ENCODE assay signal across 9 cellular contexts in genomic region chr12:89390802-89391673, GRCh38. TPM values are rescaled to one million over a fixed set of nuclear protein-coding genes. Genes with fewer than 3 reads are reported as not detected.
A peak's percentile ranks its signal among the peaks of the same experiment; 100 is the strongest.
DNase-seq lines count a peak whose midpoint lies in the region; ATAC-seq and TF ChIP-seq lines count a peak whose summit lies in the region.
"Had no signal": no experiment of that assay in that cellular context is flagged by ENCODE, and none has a peak within 500 bp of the region (broad histone marks: within the 10 kb centered on the region; RNA-seq: fewer than 3 reads in every experiment).

No MANE protein-coding gene starts in this region.

- in situ Hi-C loops in astrocyte of the spinal cord (cut with HindIII; ENCODE audit: low sequenced_read_pairs), result no loop called here

- peak overlapping the region in 1 of 6 donors; percentile 1 for H3K27ac Mint-ChIP-seq in immature natural killer cell

- no peak overlapping the region for H3K4me3 Mint-ChIP-seq in immature natural killer cell

- DNase-seq in AG04449 (ENCODE audit: low read depth, low spot score) (peak; percentile 69), HT-29 (ENCODE audit: low spot score) (peak; percentile 79), astrocyte of the spinal cord (ENCODE audit: low read depth, low spot score) (peak; percentile 73), lower lobe of right lung (no peak), immature natural killer cell (no peak), globus pallidus (ENCODE audit: low spot score) (no peak)
- DNase-seq in stimulated activated CD4-positive, alpha-beta T cell treated with anti-CD3 and anti-CD28 coated beads, Interleukin-12 subunit alpha, Interleukin-12 subunit beta, amount 100 ng/mL, for 4 hours, result no peak

- no peaks in the 10 kb centered on the region for H3K27me3 ChIP-seq in lower lobe of right lung (ENCODE audit: low read depth)

- peak; percentile 53 to 57 for ATAC-seq in lower lobe of right lung
- no peak for ATAC-seq in GM21528 (IDR thresholded peaks at IDR 0.05; ENCODE audit: low FRiP score, unreplicated experiment)

- peak overlapping the region; percentile 41 for H3K27ac ChIP-seq in lower lobe of right lung

- POLR2A ChIA-PET in AG04449 (lab: Yijun Ruan, JAX), result no interaction called here

- peaks cover 56% of the 10 kb centered on the region for H3K4me1 ChIP-seq in lower lobe of right lung
- H3K4me1 ChIP-seq: HAP-1 had no signal

- no peaks in the 10 kb centered on the region for H3K9me3 ChIP-seq in lower lobe of right lung
- H3K9me3 ChIP-seq: HAP-1 had no signal

- H3K4me1 Mint-ChIP-seq in immature natural killer cell, result peaks cover 20% of the 10 kb centered on the region in 2 donors

- peaks cover 0 to 2% (median 0%) of the 10 kb centered on the region in 3 donors for H3K27me3 Mint-ChIP-seq in immature natural killer cell (ENCODE audit: low read depth in 3 of 3)

- CTCF ChIA-PET in AG04449 (lab: Yijun Ruan, JAX), result interaction anchor here (0.6 to 1.2 kb wide), 2 partner anchors 30 to 50 kb away, joined by 3 read pairs; no protein-coding TSS in a partner anchor

- intact Hi-C loops in lower lobe of right lung (cut with DNase I), result loop anchor here (10.0 kb wide), 1 partner anchor 64 kb away; no protein-coding TSS in a partner anchor

- peaks cover 3 to 6% (median 3%) of the 10 kb centered on the region in 3 donors for H3K36me3 Mint-ChIP-seq in immature natural killer cell

- no peaks in the 10 kb centered on the region for H3K36me3 ChIP-seq in lower lobe of right lung
- H3K36me3 ChIP-seq: HAP-1 had no signal

- H3K4me3 ChIP-seq in AG04449 (ENCODE audit: low read depth, low read length) (no peak overlapping the region), astrocyte of the spinal cord (ENCODE audit: low read depth, low read length) (no peak overlapping the region), lower lobe of right lung (no peak overlapping the region)
- H3K4me3 ChIP-seq: HAP-1 had no signal

- TF ChIP-seq CTCF in AG04449 (IDR thresholded peaks at IDR 0.05; ENCODE audit: insufficient read depth, low read length, missing control alignments) (no peak), astrocyte of the spinal cord (IDR thresholded peaks at IDR 0.05; ENCODE audit: low read depth, low read length) (no peak), lower lobe of right lung (IDR thresholded peaks at IDR 0.05) (no peak)

- no peaks in the 10 kb centered on the region for H3K9me3 Mint-ChIP-seq in immature natural killer cell

RNA-seq across cellular contexts. Expression of gene DUSP6, which starts 38.7 kb away (rescaled TPM):
- 112 and 135 TPM in 2 replicates for total RNA-seq in HT-29 (2014; rRNA removed; shearing (Covaris generic))
- total RNA-seq in lower lobe of right lung, result 196 TPM
- polyA plus RNA-seq in immature natural killer cell, result 10 to 100 TPM; 18.9 to 37.6 (median 27.1) TPM

Comparison
In these comparisons a context has a peak if more than half of its experiments do, and no peak if none do; other contexts are left out.
1. DNase-seq: peak in AG04449 (single experiment), HT-29 (single experiment) and astrocyte of the spinal cord (single experiment); none in lower lobe of right lung (single experiment), stimulated activated CD4-positive, alpha-beta T cell treated with anti-CD3 and anti-CD28 coated beads, Interleukin-12 subunit alpha, Interleukin-12 subunit beta, amount 100 ng/mL, for 4 hours (single experiment), immature natural killer cell (0 of 3) and globus pallidus (single experiment).